In genomic region chr14:87034680-87035079, GRCh38 we compare ENCODE assay signal across 30 cellular contexts.
"Had no signal": no experiment of that assay in that cellular context is flagged by ENCODE, and none has a peak within 500 bp of the region (broad histone marks: within the 10 kb centered on the region; RNA-seq: fewer than 3 reads in every experiment).

No MANE protein-coding gene starts in this region.

- H3K36me3 ChIP-seq: gastroesophageal sphincter, heart right ventricle, left lung, prostate gland, right atrium auricular region, suprapubic skin, transverse colon, upper lobe of right lung, uterus had no signal

- DNase-seq: dorsolateral prefrontal cortex; effector CD4-positive, alpha-beta T cell; endodermal cell; foreskin fibroblast; heart right ventricle; hippocampal formation; left cardiac atrium; left lung; mesenchymal stem cell; midbrain; naive thymus-derived CD4-positive, alpha-beta T cell; nephron progenitor cell; nucleus accumbens; stimulated activated CD4-positive, alpha-beta T cell treated with anti-CD3 and anti-CD28 coated beads, Interleukin-12 subunit alpha, Interleukin-12 subunit beta, amount 100 ng/mL, for 4 hours; stimulated activated CD4-positive, alpha-beta T cell treated with anti-CD3 and anti-CD28 coated beads, Interleukin-1b, Interleukin-23, amount 100 ng/mL, for 48 hours; stimulated activated CD4-positive, alpha-beta T cell treated with anti-CD3 and anti-CD28 coated beads, Interleukin-4, amount 100 ng/mL, for 1 hour; stimulated activated CD8-positive, alpha-beta memory T cell treated with anti-CD3 and anti-CD28 coated beads, Interleukin-4, amount 100 ng/mL, for 48 hours; stimulated activated naive CD4-positive, alpha-beta T cell; stimulated activated naive CD8-positive, alpha-beta T cell treated with anti-CD3 and anti-CD28 coated beads, Interleukin-15, amount 100 ng/mL, for 72 hours; transverse colon; upper lobe of right lung; uterus had no signal

- H3K4me2 ChIP-seq: smooth muscle cell had no signal

- H3K27me3 ChIP-seq: dorsolateral prefrontal cortex, gastroesophageal sphincter, heart right ventricle, left lung, right atrium auricular region, suprapubic skin, transverse colon, upper lobe of right lung, uterus had no signal

- H3K4me3 ChIP-seq: dorsolateral prefrontal cortex, gastroesophageal sphincter, heart right ventricle, left lung, prostate gland, right atrium auricular region, smooth muscle cell, suprapubic skin, transverse colon, upper lobe of right lung, uterus had no signal

- H3K9me3 ChIP-seq: prostate gland, right atrium auricular region, suprapubic skin, transverse colon, upper lobe of right lung, uterus had no signal

- H3K27ac ChIP-seq: dorsolateral prefrontal cortex, epithelial cell of prostate, gastroesophageal sphincter, heart right ventricle, left lung, prostate gland, right atrium auricular region, suprapubic skin, transverse colon, upper lobe of right lung, uterus had no signal

- H3K4me1 ChIP-seq: gastroesophageal sphincter, heart right ventricle, left lung, prostate gland, right atrium auricular region, suprapubic skin, transverse colon, upper lobe of right lung, uterus had no signal

- ATAC-seq: esophagus mucosa; gastroesophageal sphincter; heart right ventricle; left cardiac atrium; left lung; naive thymus-derived CD4-positive, alpha-beta T cell; sciatic nerve; stimulated activated naive CD8-positive, alpha-beta T cell treated with anti-CD3 and anti-CD28 coated beads, Interleukin-15, amount 100 ng/mL, for 72 hours; upper lobe of right lung had no signal
